In genomic region chr3:148075829-148076716, GRCh38 we compare ENCODE assay signal across 8 cellular contexts.
DNase-seq lines count a peak whose midpoint lies in the region; ATAC-seq and TF ChIP-seq lines count a peak whose summit lies in the region.

No MANE protein-coding gene starts in this region.

- CTCF ChIA-PET in OCI-LY7 (lab: Charles Lee; ENCODE audit: unreplicated experiment): no interaction called here

- no peak overlapping the region for H3K4me2 ChIP-seq in OCI-LY7 (ENCODE audit: low read length)

- WGBS in esophagus muscularis mucosa: 49% methylated on average over 5 of the region's 5 CpGs

- peaks cover 6% of the 10 kb centered on the region for H3K4me1 Mint-ChIP-seq in progenitor cell of endocrine pancreas (ENCODE audit: low read depth)
- H3K4me1 Mint-ChIP-seq in stimulated activated naive B cell treated with anti-CD40 and anti-IgM and Interleukin-4, amounts not matched to agents 10 μg/mL and 1 μg/mL and 100 μg/mL, for 72 hours: no peaks in the 10 kb centered on the region

- TF ChIP-seq EP300 in esophagus muscularis mucosa (IDR thresholded peaks at IDR 0.05): no peak

- no peak overlapping the region for H3K4me3 Mint-ChIP-seq in progenitor cell of endocrine pancreas (ENCODE audit: low read depth)
- H3K4me3 Mint-ChIP-seq in stimulated activated naive B cell treated with anti-CD40 and anti-IgM and Interleukin-4, amounts not matched to agents 10 μg/mL and 1 μg/mL and 100 μg/mL, for 72 hours: no peak overlapping the region

- H3K27me3 Mint-ChIP-seq in progenitor cell of endocrine pancreas: no peaks in the 10 kb centered on the region
- H3K27me3 Mint-ChIP-seq in stimulated activated naive B cell treated with anti-CD40 and anti-IgM and Interleukin-4, amounts not matched to agents 10 μg/mL and 1 μg/mL and 100 μg/mL, for 72 hours: no peaks in the 10 kb centered on the region

- H3K4me1 ChIP-seq in OCI-LY7 (ENCODE audit: insufficient read depth, low read length, poor library complexity, severe bottlenecking) (no peaks in the 10 kb centered on the region), esophagus muscularis mucosa (peaks cover 0 to 3% (median 0%) of the 10 kb centered on the region in 4 donors)

- no TSS peak for BruUV-seq in OCI-LY7 (replicated peaks; lab: Mats Ljungman, UMichigan)

- H3K27ac ChIP-seq in OCI-LY7 (ENCODE audit: low read depth, low read length, poor library complexity, severe bottlenecking): no peak overlapping the region
- no peak overlapping the region for H3K27ac ChIP-seq in esophagus muscularis mucosa (replicated peaks in 1 of 4)

- H3K27me3 ChIP-seq in H7 (ENCODE audit: control insufficient read depth, insufficient read depth, low read length): no peaks in the 10 kb centered on the region
- H3K27me3 ChIP-seq in esophagus muscularis mucosa: no peaks in the 10 kb centered on the region

- H4K20me1 ChIP-seq in OCI-LY7 (ENCODE audit: insufficient read depth, low read length): no peaks in the 10 kb centered on the region

- no peak overlapping the region for H2AFZ ChIP-seq in OCI-LY7 (ENCODE audit: low read length)

- intact Hi-C loops in OCI-LY7 (cut with micrococcal nuclease; ENCODE audit: unreplicated experiment) (no loop called here), esophagus muscularis mucosa (cut with DNase I) (no loop called here)

- H3K4me3 ChIP-seq in H7 (ENCODE audit: insufficient read depth, low read depth, low read length) (no peak overlapping the region), OCI-LY7 (ENCODE audit: low read depth, low read length, poor library complexity, severe bottlenecking) (no peak overlapping the region), esophagus muscularis mucosa (no peak overlapping the region)

- peak; percentile 64 for DNase-seq in AG08395 (ENCODE audit: low spot score)
- DNase-seq in H7: peak; percentile 28
- DNase-seq in OCI-LY7 (ENCODE audit: low spot score): no peak
- DNase-seq in esophagus muscularis mucosa (ENCODE audit: extremely low spot score): no peak
- no peak for DNase-seq in progenitor cell of endocrine pancreas (ENCODE audit: low spot score, unreplicated experiment)
- DNase-seq in stimulated activated naive B cell treated with anti-CD40 and anti-IgM and Interleukin-4, amounts not matched to agents 10 μg/mL and 1 μg/mL and 100 μg/mL, for 72 hours: no peak

- H3K36me3 Mint-ChIP-seq in progenitor cell of endocrine pancreas (ENCODE audit: insufficient read depth): no peaks in the 10 kb centered on the region
- no peaks in the 10 kb centered on the region for H3K36me3 Mint-ChIP-seq in stimulated activated naive B cell treated with anti-CD40 and anti-IgM and Interleukin-4, amounts not matched to agents 10 μg/mL and 1 μg/mL and 100 μg/mL, for 72 hours

- no peak overlapping the region for H3K27ac Mint-ChIP-seq in progenitor cell of endocrine pancreas
- H3K27ac Mint-ChIP-seq in stimulated activated naive B cell treated with anti-CD40 and anti-IgM and Interleukin-4, amounts not matched to agents 10 μg/mL and 1 μg/mL and 100 μg/mL, for 72 hours: no peak overlapping the region

- no peak for TF ChIP-seq POLR2A in esophagus muscularis mucosa (IDR thresholded peaks at IDR 0.05; ENCODE audit: low read depth)

- ATAC-seq in HG03565 (IDR thresholded peaks at IDR 0.05; ENCODE audit: unreplicated experiment): no peak
- ATAC-seq in GM19328 (IDR thresholded peaks at IDR 0.05; ENCODE audit: unreplicated experiment): no peak
- ATAC-seq in stimulated activated naive B cell treated with anti-CD40 and anti-IgM and Interleukin-4, amounts not matched to agents 10 μg/mL and 1 μg/mL and 100 μg/mL, for 72 hours (replicated peaks): no peak

- TF ChIP-seq CTCF in OCI-LY7 (conservative IDR thresholded peaks at IDR 0.05; ENCODE audit: low read length): peak; percentile 51; the same call in 1 of the 2 replicates
- TF ChIP-seq CTCF in esophagus muscularis mucosa (IDR thresholded peaks at IDR 0.05): peak; percentile 38 to 64 (median 57)
- peak; percentile 55 for TF ChIP-seq CTCF in progenitor cell of endocrine pancreas (IDR thresholded peaks at IDR 0.05; ENCODE audit: unreplicated experiment)

- POLR2A ChIA-PET in OCI-LY7 (lab: Charles Lee): interaction anchor here (0.5 to 3.0 kb wide), 3 partner anchors 9 to 321 kb away, joined by 3 to 9 read pairs (median 4); no protein-coding TSS in a partner anchor

- H3K9me2 ChIP-seq in OCI-LY7 (ENCODE audit: insufficient read depth, low read length): no peaks in the 10 kb centered on the region; the same call in 1 of the 2 replicates

- no peaks in the 10 kb centered on the region for H3K9me3 ChIP-seq in OCI-LY7 (ENCODE audit: low read length)
- H3K9me3 ChIP-seq in esophagus muscularis mucosa: no peaks in the 10 kb centered on the region

- H3K36me3 ChIP-seq in H7 (replicated peaks; ENCODE audit: control insufficient read depth, insufficient read depth, low read length) (no peaks in the 10 kb centered on the region), OCI-LY7 (ENCODE audit: insufficient read depth, low read length) (no peaks in the 10 kb centered on the region), esophagus muscularis mucosa (no peaks in the 10 kb centered on the region)

- no peaks in the 10 kb centered on the region for H3K79me2 ChIP-seq in OCI-LY7 (ENCODE audit: insufficient read depth, low read depth, low read length)

- H3K9me3 Mint-ChIP-seq in progenitor cell of endocrine pancreas (ENCODE audit: low read depth): no peaks in the 10 kb centered on the region
- H3K9me3 Mint-ChIP-seq in stimulated activated naive B cell treated with anti-CD40 and anti-IgM and Interleukin-4, amounts not matched to agents 10 μg/mL and 1 μg/mL and 100 μg/mL, for 72 hours: no peaks in the 10 kb centered on the region

Comparison
In these comparisons a context has a peak if more than half of its experiments do, and no peak if none do; other contexts are left out.
1. DNase-seq: peak in AG08395 (single experiment) and H7 (single experiment); none in OCI-LY7 (single experiment), esophagus muscularis mucosa (single experiment), progenitor cell of endocrine pancreas (single experiment) and stimulated activated naive B cell treated with anti-CD40 and anti-IgM and Interleukin-4, amounts not matched to agents 10 μg/mL and 1 μg/mL and 100 μg/mL, for 72 hours (single experiment).
2. Peak in every context shown above with its lines, with median percentiles within 50 percentile points of each other: CTCF ChIP-seq.